Comparison of ENCODE assay signal across 1 cellular context in genomic region chr14:93970967-93971634, GRCh38.
TF ChIP-seq lines count a peak whose summit lies in the region.

No MANE protein-coding gene starts in this region.

TF ChIP-seq in GM23338, 12 proteins besides CTCF, POLR2A, EP300 and RAD21 (continued from another document):
- TF ChIP-seq ZNF462 (CRISPR knock-in tag; IDR thresholded peaks at IDR 0.05) (no peak), STAT1 (IDR thresholded peaks at IDR 0.05; ENCODE audit: unreplicated experiment) (no peak), JUNB (IDR thresholded peaks at IDR 0.05; ENCODE audit: unreplicated experiment) (no peak), EZH2 (IDR thresholded peaks at IDR 0.05; ENCODE audit: low read depth, unreplicated experiment) (no peak), REST (IDR thresholded peaks at IDR 0.05; ENCODE audit: unreplicated experiment) (no peak), ZNF331 (CRISPR knock-in tag; IDR thresholded peaks at IDR 0.05; ENCODE audit: low read depth) (no peak), ZNF114 (CRISPR knock-in tag; IDR thresholded peaks at IDR 0.05) (no peak), NANOG (IDR thresholded peaks at IDR 0.05; ENCODE audit: borderline replicate concordance) (no peak)
